ENCODE assay signal across 31 cellular contexts in the genomic region with DNA sequence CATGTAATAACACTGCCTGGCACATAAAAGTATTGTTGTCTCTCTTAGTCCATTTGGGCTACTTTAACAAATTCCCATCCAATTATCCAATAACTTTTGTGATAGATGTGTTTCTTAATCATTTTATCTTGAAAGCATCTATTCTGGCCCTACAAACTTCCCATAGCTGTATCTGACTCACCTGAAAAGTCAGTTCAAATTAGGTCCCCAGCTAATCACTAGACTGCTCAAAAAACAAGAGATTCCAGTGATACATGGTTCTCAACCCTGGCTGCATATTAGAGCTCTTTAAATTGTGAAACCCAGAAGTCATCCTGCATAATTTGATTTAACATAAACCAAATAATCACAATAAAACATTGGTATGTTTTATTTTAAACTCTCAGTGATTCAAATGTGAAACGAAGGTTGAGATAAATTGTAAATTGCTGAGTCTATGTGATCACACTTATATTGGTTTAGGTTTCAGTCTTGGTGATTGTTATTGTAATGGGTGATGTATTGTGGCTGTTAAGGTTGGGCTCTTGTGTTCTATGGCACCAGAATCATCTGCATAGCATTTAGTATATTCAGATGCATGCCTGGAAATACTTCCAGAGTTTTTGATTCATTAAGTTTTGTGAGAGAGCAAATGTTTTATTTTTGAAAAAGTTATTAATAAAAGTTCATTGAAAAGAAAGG.
"Had no signal": no experiment of that assay in that cellular context is flagged by ENCODE, and none has a peak within 500 bp of the region (broad histone marks: within the 10 kb centered on the region; RNA-seq: fewer than 3 reads in every experiment).

No MANE protein-coding gene starts in this region.

- H2AFZ ChIP-seq: hepatocyte had no signal

- H3K9me3 ChIP-seq: adrenal gland, breast epithelium, colonic mucosa, esophagus squamous epithelium, gastrocnemius medialis, heart left ventricle had no signal

- H3K36me3 ChIP-seq: adrenal gland, breast epithelium, cardiac muscle cell, colonic mucosa, esophagus squamous epithelium, gastrocnemius medialis, heart left ventricle had no signal

- H3K27ac ChIP-seq: adrenal gland, breast epithelium, cardiac muscle cell, colonic mucosa, epithelial cell of prostate, esophagus squamous epithelium, foreskin keratinocyte, gastrocnemius medialis, heart left ventricle, hepatocyte, VCaP had no signal

- H3K4me3 ChIP-seq: adrenal gland, breast epithelium, cardiac muscle cell, colonic mucosa, esophagus squamous epithelium, gastrocnemius medialis, heart left ventricle, hepatocyte had no signal

- H3K79me2 ChIP-seq: hepatocyte had no signal

- H3K4me1 ChIP-seq: breast epithelium, colonic mucosa, esophagus squamous epithelium, foreskin keratinocyte, gastrocnemius medialis had no signal

- H3K4me2 ChIP-seq: hepatocyte had no signal

- ATAC-seq: activated CD4-positive, CD25-positive, alpha-beta regulatory T cell treated with anti-CD3 and anti-CD28 coated beads, Interleukin-2, amount 50 U/mL, for 24 hours; activated CD8-positive, alpha-beta memory T cell treated with anti-CD3 and anti-CD28 coated beads, Interleukin-2, amount 10 ng/mL, durations not matched to agents 7 days and 5 days; activated CD8-positive, alpha-beta T cell treated with anti-CD3 and anti-CD28 coated beads, Interleukin-2, amount 10 ng/mL, durations not matched to agents 7 days and 5 days; activated naive CD8-positive, alpha-beta T cell treated with anti-CD3 and anti-CD28 coated beads, Interleukin-2, amount 50 U/mL, for 24 hours; foreskin keratinocyte; gastrocnemius medialis; heart left ventricle had no signal

- H3K27me3 ChIP-seq: adrenal gland, breast epithelium, cardiac muscle cell, colonic mucosa, esophagus squamous epithelium, foreskin keratinocyte, gastrocnemius medialis, heart left ventricle, hepatocyte had no signal

- DNase-seq: activated B cell treated with CpG ODN at 0.5 μM for 24 hours; activated CD4-positive, alpha-beta memory T cell treated with anti-CD3 and anti-CD28 coated beads for 36 hours; activated CD4-positive, alpha-beta T cell treated with anti-CD3 and anti-CD28 coated beads, Interleukin-2, amount 10 ng/mL, durations not matched to agents 24 days and 14 days; activated CD8-positive, alpha-beta memory T cell treated with anti-CD3 and anti-CD28 coated beads, Interleukin-2, amount 10 ng/mL, durations not matched to agents 7 days and 5 days; activated CD8-positive, alpha-beta memory T cell treated with anti-CD3 and anti-CD28 coated beads, Interleukin-2, amount 50 U/mL, for 4 hours; activated CD8-positive, alpha-beta T cell treated with anti-CD3 and anti-CD28 coated beads, Interleukin-2, amount 10 ng/mL, durations not matched to agents 7 days and 5 days; activated effector memory CD4-positive, alpha-beta T cell treated with anti-CD3 and anti-CD28 coated beads, Interleukin-2, amount 50 U/mL, for 16 hours; activated naive CD4-positive, alpha-beta T cell treated with anti-CD3 and anti-CD28 coated beads for 36 hours; activated naive CD8-positive, alpha-beta T cell treated with anti-CD3 and anti-CD28 coated beads for 36 hours; activated naive CD8-positive, alpha-beta T cell treated with anti-CD3 and anti-CD28 coated beads, Interleukin-2, amount 50 U/mL, for 24 hours; activated T-cell treated with anti-CD3 and anti-CD28 coated beads, Interleukin-2, amount 50 U/mL, for 1 hour; activated T-cell treated with anti-CD3 and anti-CD28 coated beads, Interleukin-2, amount 50 U/mL, for 48 hours; adrenal gland; amygdala; aorta; central memory CD4-positive, alpha-beta T cell; cerebellar nuclear complex; colonic mucosa; effector CD8-positive, alpha-beta T cell; esophagus squamous epithelium; foreskin keratinocyte; gastrocnemius medialis; glutamatergic neuron; heart left ventricle; T-helper 2 cell had no signal
